ENCODE assay signal across 23 cellular contexts in the genomic region with DNA sequence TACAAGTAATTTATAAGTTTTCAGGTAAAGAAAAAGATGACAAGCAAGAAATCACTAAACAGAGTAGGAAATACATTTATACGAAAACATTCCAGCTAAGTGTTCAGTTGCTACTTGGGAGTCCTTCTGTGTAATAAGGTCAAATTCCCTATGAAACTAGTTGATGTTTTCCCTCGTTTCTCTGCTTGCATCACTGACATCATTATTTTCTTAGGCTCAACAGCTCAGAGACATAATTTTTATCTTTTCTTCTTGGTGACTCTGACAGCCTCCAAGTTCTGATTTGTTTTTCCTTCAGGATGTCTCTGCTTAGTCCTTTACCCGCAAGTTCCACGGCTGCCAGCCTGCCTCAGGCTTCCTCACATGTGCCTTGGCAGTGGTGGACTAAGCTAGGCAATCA.
"Had no signal": no experiment of that assay in that cellular context is flagged by ENCODE, and none has a peak within 500 bp of the region (broad histone marks: within the 10 kb centered on the region; RNA-seq: fewer than 3 reads in every experiment).

No MANE protein-coding gene starts in this region.

- H3K4me1 ChIP-seq: gastroesophageal sphincter, parathyroid adenoma had no signal

- H3K36me3 Mint-ChIP-seq: activated CD4-positive, alpha-beta memory T cell treated with anti-CD3 and anti-CD28 coated beads for 36 hours had no signal

- H3K4me3 Mint-ChIP-seq: activated CD4-positive, alpha-beta memory T cell treated with anti-CD3 and anti-CD28 coated beads for 36 hours; activated naive CD8-positive, alpha-beta T cell treated with anti-CD3 and anti-CD28 coated beads, Interleukin-2, amount 50 U/mL, for 24 hours; dendritic cell treated with granulocyte-macrophage colony-stimulating factor and Interleukin-4, amounts not matched to agents 40 ng/mL and 50 ng/mL, for 4 days; nephron progenitor cell; T-helper 1 cell treated with Interleukin-12 subunit alpha and Interleukin-12 subunit beta and Interleukin-4 antibody, amounts not matched to agents 30 μg/mL and 1 μg/mL, for 36 hours had no signal

- H3K9me3 ChIP-seq: gastroesophageal sphincter, tibial artery had no signal

- H3K9me3 Mint-ChIP-seq: activated CD4-positive, alpha-beta memory T cell treated with anti-CD3 and anti-CD28 coated beads for 36 hours; activated naive CD8-positive, alpha-beta T cell treated with anti-CD3 and anti-CD28 coated beads, Interleukin-2, amount 50 U/mL, for 24 hours; dendritic cell treated with granulocyte-macrophage colony-stimulating factor and Interleukin-4, amounts not matched to agents 40 ng/mL and 50 ng/mL, for 4 days; T-helper 1 cell treated with Interleukin-12 subunit alpha and Interleukin-12 subunit beta and Interleukin-4 antibody, amounts not matched to agents 30 μg/mL and 1 μg/mL, for 36 hours had no signal

- H3K36me3 ChIP-seq: cardiac muscle cell, gastroesophageal sphincter, tibial artery had no signal

- H3K4me3 ChIP-seq: cardiac muscle cell, gastroesophageal sphincter, tibial artery had no signal

- H3K27me3 ChIP-seq: cardiac muscle cell, tibial artery had no signal

- H3K27ac Mint-ChIP-seq: activated CD4-positive, alpha-beta memory T cell treated with anti-CD3 and anti-CD28 coated beads for 36 hours; activated naive CD8-positive, alpha-beta T cell treated with anti-CD3 and anti-CD28 coated beads, Interleukin-2, amount 50 U/mL, for 24 hours; dendritic cell treated with granulocyte-macrophage colony-stimulating factor and Interleukin-4, amounts not matched to agents 40 ng/mL and 50 ng/mL, for 4 days; T-helper 1 cell treated with Interleukin-12 subunit alpha and Interleukin-12 subunit beta and Interleukin-4 antibody, amounts not matched to agents 30 μg/mL and 1 μg/mL, for 36 hours had no signal

- DNase-seq: activated CD4-positive, alpha-beta memory T cell treated with anti-CD3 and anti-CD28 coated beads for 36 hours; activated CD4-positive, alpha-beta T cell treated with anti-CD3 and anti-CD28 coated beads for 48 hours; activated effector memory CD4-positive, alpha-beta T cell treated with anti-CD3 and anti-CD28 coated beads, Interleukin-2, amount 50 U/mL, for 16 hours; activated naive CD4-positive, alpha-beta T cell treated with anti-CD3 and anti-CD28 coated beads, Interleukin-2, amount 50 U/mL, for 16 hours; activated naive CD8-positive, alpha-beta T cell treated with anti-CD3 and anti-CD28 coated beads, Interleukin-2, amount 50 U/mL, for 24 hours; activated T-cell treated with anti-CD3 and anti-CD28 coated beads for 4 hours; effector CD4-positive, alpha-beta T cell; head of caudate nucleus; hypothalamus; left colon; mesenchymal stem cell; nephron progenitor cell; stimulated activated CD4-positive, alpha-beta T cell treated with anti-CD3 and anti-CD28 coated beads, Interleukin-12 subunit alpha, Interleukin-12 subunit beta, amount 100 ng/mL, for 4 hours; stimulated activated CD4-positive, alpha-beta T cell treated with anti-CD3 and anti-CD28 coated beads, Interleukin-4, amount 100 ng/mL, for 4 hours; stimulated activated naive CD8-positive, alpha-beta T cell treated with anti-CD3 and anti-CD28 coated beads, Interleukin-15, Interleukin-2, amounts not matched to agents 100 U/mL and 50 U/mL, for 24 hours; substantia nigra; tibial artery had no signal

- ATAC-seq: activated naive CD8-positive, alpha-beta T cell treated with anti-CD3 and anti-CD28 coated beads, Interleukin-2, amount 50 U/mL, for 24 hours; gastroesophageal sphincter; left colon; right cardiac atrium; stimulated activated naive CD8-positive, alpha-beta T cell treated with anti-CD3 and anti-CD28 coated beads, Interleukin-15, Interleukin-2, amounts not matched to agents 100 U/mL and 50 U/mL, for 24 hours had no signal

- H3K27ac ChIP-seq: cardiac muscle cell, gastroesophageal sphincter, parathyroid adenoma, tibial artery had no signal
